10 cellular contexts compared by ENCODE assay signal in genomic region chr2:219059725-219060682, GRCh38. TPM values are rescaled to one million over a fixed set of nuclear protein-coding genes. Genes with fewer than 3 reads are reported as not detected.
DNase-seq lines count a peak whose midpoint lies in the region; ATAC-seq and TF ChIP-seq lines count a peak whose summit lies in the region.
"Had no signal": no experiment of that assay in that cellular context is flagged by ENCODE, and none has a peak within 500 bp of the region (broad histone marks: within the 10 kb centered on the region; RNA-seq: fewer than 3 reads in every experiment).

No MANE protein-coding gene starts in this region.

- peak overlapping the region; percentile 28 for H3K4me2 ChIP-seq in skeletal muscle satellite cell (ENCODE audit: low read length)

- H3K4me1 ChIP-seq in skeletal muscle satellite cell (ENCODE audit: control insufficient read depth, insufficient read depth, low read length) (peaks cover 26% of the 10 kb centered on the region), aorta (ENCODE audit: control insufficient read depth in 1 of 2, insufficient read depth in 2 of 2, low read length in 2 of 2) (no peaks in the 10 kb centered on the region), vagina (peaks cover 37% of the 10 kb centered on the region)

- H3K36me3 ChIP-seq in skeletal muscle satellite cell (ENCODE audit: insufficient read depth, low read length) (no peaks in the 10 kb centered on the region), aorta (ENCODE audit: control insufficient read depth in 1 of 2, insufficient read depth in 2 of 2, low read length in 1 of 2) (no peaks in the 10 kb centered on the region), vagina (no peaks in the 10 kb centered on the region)

- peaks cover 7% of the 10 kb centered on the region for H3K36me3 Mint-ChIP-seq in glutamatergic neuron (ENCODE audit: unreplicated experiment)

- H3K27me3 Mint-ChIP-seq in glutamatergic neuron (ENCODE audit: unreplicated experiment), result peaks cover 25% of the 10 kb centered on the region

- no peak overlapping the region for H3K27ac ChIP-seq in aorta (ENCODE audit: low read depth in 1 of 2, low read length in 2 of 2)
- H3K27ac ChIP-seq in vagina, result no peak overlapping the region
- H3K27ac ChIP-seq: SK-N-MC had no signal

- DNase-seq in NCI-H146 (lab: John Stamatoyannopoulos, UW) (peak; percentile 9), NCI-H146 treated with DMSO at 0.1 percent for 48 hours (lab: John Stamatoyannopoulos, UW; ENCODE audit: unreplicated experiment) (no peak), glutamatergic neuron (peak; percentile 34), aorta (no peak), vagina (ENCODE audit: extremely low spot score in 2 of 2) (no peak)

- intact Hi-C loops in aorta (cut with DNase I), result loop anchor here (2.0 to 10.0 kb wide), 4 partner anchors 57 to 245 kb away; partner anchors contain the start of gene PTPRN (in 1 of the 2)
- intact Hi-C loops in vagina (cut with DNase I), result loop anchor here (10.0 kb wide), 2 partner anchors 55 to 95 kb away; no protein-coding TSS in a partner anchor

- no peak for TF ChIP-seq POLR2A in vagina (IDR thresholded peaks at IDR 0.05)

- H3K4me3 ChIP-seq in skeletal muscle satellite cell (ENCODE audit: low read length), result no peak overlapping the region
- peak overlapping the region in 1 of 2 donors; percentile 14 for H3K4me3 ChIP-seq in aorta (ENCODE audit: low read length in 2 of 2)
- H3K4me3 ChIP-seq in vagina, result peak overlapping the region in 1 of 2 donors; percentile 29
- H3K4me3 ChIP-seq: SK-N-MC had no signal

- H3K9ac ChIP-seq in skeletal muscle satellite cell (ENCODE audit: low read depth, low read length), result no peak overlapping the region

- H3K27me3 ChIP-seq in skeletal muscle satellite cell (ENCODE audit: control insufficient read depth, insufficient read depth, low read length) (peaks cover 75% of the 10 kb centered on the region), aorta (ENCODE audit: control insufficient read depth in 1 of 2, insufficient read depth in 2 of 2, low read length in 1 of 2) (no peaks in the 10 kb centered on the region), vagina (peaks cover 27% of the 10 kb centered on the region)

- 1 to 2% methylated on average over 67 to 81 of the region's 81 CpGs for WGBS in aorta, 2 donors

- H3K9me3 ChIP-seq in skeletal muscle satellite cell (replicated peaks; ENCODE audit: low read length), result no peaks in the 10 kb centered on the region
- H3K9me3 ChIP-seq in aorta (ENCODE audit: control insufficient read depth, low read length), result no peaks in the 10 kb centered on the region
- no peaks in the 10 kb centered on the region for H3K9me3 ChIP-seq in vagina

- TF ChIP-seq CTCF in glutamatergic neuron (IDR thresholded peaks at IDR 0.05; ENCODE audit: partially characterized antibody, unreplicated experiment) (no peak), vagina (IDR thresholded peaks at IDR 0.05) (no peak)

- peak; percentile 9; the same call in 1 of the 3 replicates for ATAC-seq in SK-N-SH treated with all-trans-retinoic acid at 6 μM for 48 hours
- ATAC-seq in aorta (ENCODE audit: low FRiP score), result no peak
- ATAC-seq in HG02610 (IDR thresholded peaks at IDR 0.05; ENCODE audit: unreplicated experiment), result no peak

- H3K27ac Mint-ChIP-seq in glutamatergic neuron (ENCODE audit: unreplicated experiment), result no peak overlapping the region

- H3K9me3 Mint-ChIP-seq in glutamatergic neuron (ENCODE audit: unreplicated experiment), result no peaks in the 10 kb centered on the region

- H3K4me3 Mint-ChIP-seq in glutamatergic neuron (ENCODE audit: unreplicated experiment), result peak overlapping the region; percentile 16

- H3K4me1 Mint-ChIP-seq in glutamatergic neuron (ENCODE audit: low read depth, unreplicated experiment), result no peaks in the 10 kb centered on the region

TF ChIP-seq in SK-N-SH treated with all-trans-retinoic acid at 6 μM for 48 hours, 23 proteins besides CTCF, POLR2A, EP300 and RAD21:
- TF ChIP-seq POU6F1 (CRISPR knock-in tag; IDR thresholded peaks at IDR 0.05; ENCODE audit: borderline replicate concordance, low read depth) (no peak), GLIS3 (CRISPR knock-in tag; IDR thresholded peaks at IDR 0.05) (no peak), TOX (CRISPR knock-in tag; IDR thresholded peaks at IDR 0.05; ENCODE audit: borderline replicate concordance) (no peak), TCF4 (CRISPR knock-in tag; IDR thresholded peaks at IDR 0.05; ENCODE audit: borderline replicate concordance) (no peak), ZNF8 (CRISPR knock-in tag; IDR thresholded peaks at IDR 0.05) (no peak), PATZ1 (CRISPR knock-in tag; IDR thresholded peaks at IDR 0.05; ENCODE audit: borderline replicate concordance) (no peak), PPARA (CRISPR knock-in tag; IDR thresholded peaks at IDR 0.05; ENCODE audit: borderline replicate concordance) (no peak), ZFP30 (CRISPR knock-in tag; IDR thresholded peaks at IDR 0.05) (no peak), CREB5 (CRISPR knock-in tag; IDR thresholded peaks at IDR 0.05; ENCODE audit: low read depth) (no peak), SNAI2 (CRISPR knock-in tag; IDR thresholded peaks at IDR 0.05) (no peak), RARB (CRISPR knock-in tag; IDR thresholded peaks at IDR 0.05) (no peak), ISL1 (CRISPR knock-in tag; IDR thresholded peaks at IDR 0.05) (no peak), BACH2 (CRISPR knock-in tag; IDR thresholded peaks at IDR 0.05; ENCODE audit: borderline replicate concordance) (no peak), CSDC2 (CRISPR knock-in tag; IDR thresholded peaks at IDR 0.05) (no peak), ZNF565 (CRISPR knock-in tag; conservative IDR thresholded peaks at IDR 0.05; ENCODE audit: low read depth) (no peak), CSRNP3 (CRISPR knock-in tag; IDR thresholded peaks at IDR 0.05) (no peak), ZC3H10 (CRISPR knock-in tag; IDR thresholded peaks at IDR 0.05) (no peak)

RNA-seq across cellular contexts. Expression of gene IHH, which starts 0.7 kb away (rescaled TPM):
- total RNA-seq in glutamatergic neuron (ENCODE audit: unreplicated experiment) (not detected), aorta (not detected), vagina (not detected)
- under 0.01 and 0.25 TPM in 2 replicates for total RNA-seq in skeletal muscle satellite cell (2012; rRNA removed)
- polyA plus RNA-seq in aorta, result 1 to 10 TPM in 1 of 2 donors, under 1 TPM in 1; 0.05 to 2.0 TPM
- polyA plus RNA-seq: keratinocyte had no signal

RNA-seq across cellular contexts. Expression of gene CFAP65, which starts 18.7 kb away (rescaled TPM):
- total RNA-seq in glutamatergic neuron (ENCODE audit: unreplicated experiment) (1.1 TPM), aorta (not detected), vagina (not detected)
- under 0.01 TPM in 1 of 2 replicates, not detected in the other for total RNA-seq in skeletal muscle satellite cell (2012; rRNA removed)
- polyA plus RNA-seq in aorta, result under 1 TPM in 1 of 2 donors, not detected in 1; 0.15 TPM
- polyA plus RNA-seq: keratinocyte had no signal

Comparison
In these comparisons a context has a peak if more than half of its experiments do, and no peak if none do; other contexts are left out.
1. DNase-seq: peak in NCI-H146 (single experiment) and glutamatergic neuron (single experiment); none in NCI-H146 treated with DMSO at 0.1 percent for 48 hours (single experiment), aorta (0 of 2) and vagina (0 of 2).